ENCODE assay signal across 10 cellular contexts in genomic region chr3:124731760-124732159, GRCh38. TPM values are rescaled to one million over a fixed set of nuclear protein-coding genes. Genes with fewer than 3 reads are reported as not detected.
DNase-seq lines count a peak whose midpoint lies in the region; ATAC-seq, FAIRE-seq and TF ChIP-seq lines count a peak whose summit lies in the region.
"Had no signal": no experiment of that assay in that cellular context is flagged by ENCODE, and none has a peak within 500 bp of the region (broad histone marks: within the 10 kb centered on the region; RNA-seq: fewer than 3 reads in every experiment).

No MANE protein-coding gene starts in this region.

- H3K36me3 ChIP-seq in HepG2 (replicated peaks in 1 of 2; ENCODE audit: control insufficient read depth in 1 of 2, insufficient read depth in 2 of 2, low read length in 2 of 2), result peaks cover 0 to 24% of the 10 kb centered on the region in 2 experiments; a peak in 3 of 5 replicates
- H3K36me3 ChIP-seq in right lobe of liver, result peaks cover 0 to 11% (median 4%) of the 10 kb centered on the region in 4 donors
- peaks cover 50% of the 10 kb centered on the region for H3K36me3 ChIP-seq in OCI-LY7 (ENCODE audit: insufficient read depth, low read length)

- intact Hi-C loops in HepG2 (cut with micrococcal nuclease; ENCODE audit: unreplicated experiment), result loop anchor here (2.0 kb wide), 2 partner anchors 33 to 43 kb away; no protein-coding TSS in a partner anchor
- intact Hi-C loops in right lobe of liver (cut with DNase I), result no loop called here
- intact Hi-C loops in OCI-LY7 (cut with micrococcal nuclease; ENCODE audit: unreplicated experiment), result loop anchor here (10.0 kb wide), 1 partner anchor 863 kb away; the partner anchor contains the start of gene OSBPL11

- H2AFZ ChIP-seq in HepG2 (ENCODE audit: low read length), result no peak overlapping the region
- no peak overlapping the region for H2AFZ ChIP-seq in OCI-LY7 (ENCODE audit: low read length)

- H3K4me3 ChIP-seq in HepG2 (replicated peaks in 1 of 3; ENCODE audit: insufficient read depth in 1 of 3, low read depth in 2 of 3, low read length in 3 of 3) (peak overlapping the region; percentile 75 to 92 (median 88)), right lobe of liver (no peak overlapping the region), OCI-LY7 (ENCODE audit: low read depth, low read length, poor library complexity, severe bottlenecking) (peak overlapping the region; percentile 90)

- WGBS in HepG2 (ENCODE audit: low lambda C conversion rate), result 81% methylated on average over 4 of the region's 4 CpGs
- 70% methylated on average over 3 of the region's 4 CpGs for WGBS in right lobe of liver (ENCODE audit: insufficient coverage, low coverage, low lambda C conversion rate, missing lambda C conversion rate)

- no peak for TF ChIP-seq CTCF in HepG2 (CRISPR knock-in tag; IDR thresholded peaks at IDR 0.05)
- no peak for TF ChIP-seq CTCF in right lobe of liver (IDR thresholded peaks at IDR 0.05)
- TF ChIP-seq CTCF in OCI-LY7 (conservative IDR thresholded peaks at IDR 0.05; ENCODE audit: low read length), result no peak

- no peak for DNase-seq in HepG2 (ENCODE audit: low spot score)
- no peak for DNase-seq in right lobe of liver
- DNase-seq in OCI-LY7 (ENCODE audit: low spot score), result no peak
- DNase-seq in anterior cingulate cortex (lab: John Stamatoyannopoulos, UW), result no peak
- no peak for DNase-seq in NCI-H510A treated with DMSO at 0.1 percent for 48 hours (lab: John Stamatoyannopoulos, UW)
- DNase-seq: activated CD4-positive, alpha-beta T cell treated with anti-CD3 and anti-CD28 coated beads for 4 hours had no signal

- CTCF ChIA-PET in HepG2 (lab: Yijun Ruan, JAX; ENCODE audit: low intra/inter-chr PET ratio, low total read pairs) (interaction anchor here (1.3 kb wide), 1 partner anchor 43 kb away, joined by 3 read pairs; no protein-coding TSS in a partner anchor), OCI-LY7 (lab: Charles Lee; ENCODE audit: unreplicated experiment) (no interaction called here)

- in situ Hi-C loops in HepG2 (cut with HindIII; ENCODE audit: extremely low pct_ligation_motif_present, low pct_unique_long_range_greater_than_20kb), result loop anchor here (5.0 kb wide), 1 partner anchor 39 kb away; no protein-coding TSS in a partner anchor

- H4K20me1 ChIP-seq in HepG2 (ENCODE audit: insufficient read depth, low read length) (peaks cover 24% of the 10 kb centered on the region), OCI-LY7 (ENCODE audit: insufficient read depth, low read length) (peaks cover 16% of the 10 kb centered on the region; the same call in 1 of the 2 replicates)

- peak overlapping the region; percentile 95; the same call in 1 of the 2 replicates for H3K9ac ChIP-seq in HepG2 (ENCODE audit: insufficient read depth, low read depth, low read length)

- BruUV-seq in HepG2 (replicated peaks; lab: Mats Ljungman, UMichigan), result no TSS peak
- no TSS peak for BruUV-seq in OCI-LY7 (replicated peaks; lab: Mats Ljungman, UMichigan)

- no peak for TF ChIP-seq EP300 in HepG2 (IDR thresholded peaks at IDR 0.05; ENCODE audit: low read depth in 2 of 2, low read length in 2 of 2)
- TF ChIP-seq EP300 in HepG2 (CRISPR knock-in tag; IDR thresholded peaks at IDR 0.05; ENCODE audit: borderline replicate concordance), result no peak

- ATAC-seq in HepG2, result no peak
- no peak for ATAC-seq in right lobe of liver
- peak; percentile 52 for ATAC-seq in esophagus mucosa
- ATAC-seq in HG02852 (IDR thresholded peaks at IDR 0.05; ENCODE audit: unreplicated experiment), result no peak
- ATAC-seq in HG03460 (IDR thresholded peaks at IDR 0.05; ENCODE audit: unreplicated experiment), result no peak

- peaks cover 43% of the 10 kb centered on the region for H3K4me1 ChIP-seq in HepG2 (ENCODE audit: insufficient read depth, low read length)
- peaks cover 0 to 22% (median 7%) of the 10 kb centered on the region in 4 donors for H3K4me1 ChIP-seq in right lobe of liver
- H3K4me1 ChIP-seq in OCI-LY7 (ENCODE audit: insufficient read depth, low read length, poor library complexity, severe bottlenecking), result peaks cover 26% of the 10 kb centered on the region

- H3K9me2 ChIP-seq in OCI-LY7 (ENCODE audit: insufficient read depth, low read length), result no peaks in the 10 kb centered on the region

- H3K9me3 ChIP-seq in HepG2 (ENCODE audit: low read length), result no peaks in the 10 kb centered on the region
- no peaks in the 10 kb centered on the region for H3K9me3 ChIP-seq in right lobe of liver
- H3K9me3 ChIP-seq in OCI-LY7 (ENCODE audit: low read length), result no peaks in the 10 kb centered on the region

- no peaks in the 10 kb centered on the region; a peak in 1 of 5 replicates for H3K27me3 ChIP-seq in HepG2 (ENCODE audit: control insufficient read depth in 1 of 2, insufficient read depth in 2 of 2, low read length in 2 of 2)
- H3K27me3 ChIP-seq in right lobe of liver, result no peaks in the 10 kb centered on the region

- H3K27ac ChIP-seq in HepG2 (ENCODE audit: extremely low read length, insufficient read depth, low read length) (peak overlapping the region; percentile 98), right lobe of liver (no peak overlapping the region), OCI-LY7 (ENCODE audit: low read depth, low read length, poor library complexity, severe bottlenecking) (no peak overlapping the region)
- H3K27ac ChIP-seq: cardiac muscle cell had no signal

- TF ChIP-seq POLR2A in HepG2 (IDR thresholded peaks at IDR 0.05; ENCODE audit: insufficient read depth in 1 of 2, low read depth in 2 of 2, low read length in 2 of 2), result 0 out of 4 replicates have a peak, but pooled peaks of 1 of the 2 experiments have one; percentile 1
- no peak for TF ChIP-seq POLR2A in right lobe of liver (IDR thresholded peaks at IDR 0.05)

- no peak for FAIRE-seq in HepG2 (lab: Jason Lieb, UNC)

- peaks cover 56% of the 10 kb centered on the region for H3K79me2 ChIP-seq in HepG2 (ENCODE audit: insufficient read depth, low read length)
- peaks cover 51% of the 10 kb centered on the region for H3K79me2 ChIP-seq in OCI-LY7 (ENCODE audit: insufficient read depth, low read depth, low read length)

- H3K4me2 ChIP-seq in HepG2 (ENCODE audit: low read depth, low read length) (peak overlapping the region; percentile 82), OCI-LY7 (ENCODE audit: low read length) (peak overlapping the region; percentile 97)

- TF ChIP-seq RAD21 in HepG2 (CRISPR knock-in tag; IDR thresholded peaks at IDR 0.05), result no peak

- POLR2A ChIA-PET in HepG2 (lab: Yijun Ruan, JAX), result interaction anchor here (0.9 to 3.7 kb wide), 12 partner anchors 8 to 169 kb away, joined by 3 to 83 read pairs (median 12); no protein-coding TSS in a partner anchor
- POLR2A ChIA-PET in OCI-LY7 (lab: Charles Lee), result interaction anchor here (0.7 to 2.2 kb wide), 2 partner anchors 7 to 198 kb away, joined by 4 to 8 read pairs; no protein-coding TSS in a partner anchor

TF ChIP-seq in HepG2, 621 proteins besides CTCF, POLR2A, EP300 and RAD21 (continues in another document):
- no peak for TF ChIP-seq ZNF432 (CRISPR knock-in tag; IDR thresholded peaks at IDR 0.05; ENCODE audit: borderline replicate concordance)
- no peak for TF ChIP-seq ZNF446 (CRISPR knock-in tag; IDR thresholded peaks at IDR 0.05)
- TF ChIP-seq MATR3 (CRISPR knock-in tag; IDR thresholded peaks at IDR 0.05), result no peak
- TF ChIP-seq HOMEZ (CRISPR knock-in tag; IDR thresholded peaks at IDR 0.05; ENCODE audit: low read depth), result no peak

RNA-seq across cellular contexts. Expression of gene UMPS, which starts 1.5 kb away (rescaled TPM):
- total RNA-seq in HepG2 (2016; rRNA removed; fragmentation: Illumina TruSeq; extraction: Trizol), result 74.2 and 117 TPM in 2 replicates
- 28.7 and 31.7 TPM in 2 replicates for total RNA-seq in HepG2 (2016; cell fraction: cytosol; rRNA removed; fragmentation: Illumina TruSeq; extraction: Trizol; ENCODE audit: low read depth)
- total RNA-seq in HepG2 (2016; cell fraction: insoluble cytoplasmic fraction; rRNA removed; fragmentation: Illumina TruSeq; extraction: Trizol), result 78.4 and 116 TPM in 2 replicates
- 34.6 and 40.8 TPM in 2 replicates for total RNA-seq in HepG2 (2016; cell fraction: membrane; rRNA removed; fragmentation: Illumina TruSeq; extraction: Trizol)
- total RNA-seq in HepG2 (2016; cell fraction: nucleus; rRNA removed; fragmentation: Illumina TruSeq; extraction: Trizol), result 44.6 and 58.8 TPM in 2 replicates
- 45.6 and 52.7 TPM in 2 replicates for polyA plus RNA-seq in HepG2 (2011; rRNA removed)
- polyA plus RNA-seq in HepG2 (2011; cell fraction: cytosol; rRNA removed), result 38.1 and 45.2 TPM in 2 replicates
- polyA plus RNA-seq in HepG2 (2011; cell fraction: nucleus; rRNA removed), result 17.0 and 19.5 TPM in 2 replicates
- polyA plus RNA-seq in HepG2 (2012), result 35.5 and 38.6 TPM in 2 replicates
- polyA plus RNA-seq in HepG2 (2016; cell fraction: cytosol; fragmentation: Illumina TruSeq; extraction: Trizol; ENCODE audit: low read depth), result 5.6 and 7.5 TPM in 2 replicates
- polyA plus RNA-seq in HepG2 (2016; cell fraction: insoluble cytoplasmic fraction; fragmentation: Illumina TruSeq; extraction: Trizol; ENCODE audit: low read depth), result 104 and 112 TPM in 2 replicates
- polyA plus RNA-seq in HepG2 (2016; cell fraction: membrane; fragmentation: Illumina TruSeq; extraction: Trizol; ENCODE audit: low read depth), result 11.5 and 11.6 TPM in 2 replicates
- 57.0 and 64.6 TPM in 2 replicates for polyA plus RNA-seq in HepG2 (2016; cell fraction: nucleus; fragmentation: Illumina TruSeq; extraction: Trizol; ENCODE audit: insufficient read depth, low read depth)
- 37.2 and 57.0 TPM in 2 replicates for polyA minus RNA-seq in HepG2 (2011; rRNA and poly(A)+ RNA removed; ENCODE audit: low replicate concordance)
- polyA minus RNA-seq in HepG2 (2011; cell fraction: cytosol; rRNA and poly(A)+ RNA removed), result 89.0 and 103 TPM in 2 replicates
- polyA minus RNA-seq in HepG2 (2011; cell fraction: nucleus; rRNA and poly(A)+ RNA removed), result 47.1 and 56.3 TPM in 2 replicates
- total RNA-seq in right lobe of liver, result 10 to 100 TPM; 17.5 to 29.9 (median 25.5) TPM
- 24.8 and 34.9 TPM in 2 replicates for total RNA-seq in OCI-LY7 (2014; rRNA removed; shearing (Covaris generic))
- 29.3 and 62.7 TPM in 2 replicates for total RNA-seq in OCI-LY7 (2022)
- total RNA-seq in esophagus mucosa, result 21.5 TPM

Comparison
In these comparisons a context has a peak if more than half of its experiments do, and no peak if none do; other contexts are left out.
1. H3K4me3 ChIP-seq: peak in HepG2 (3 of 3) and OCI-LY7 (single experiment); none in right lobe of liver (0 of 3).
2. intact Hi-C loops: an anchor here in HepG2 (2.0 kb wide) and OCI-LY7 (10.0 kb wide); none called in right lobe of liver.